Comparison of ENCODE assay signal across 31 cellular contexts in genomic region chr6:83490177-83490576, GRCh38. TPM values are rescaled to one million over a fixed set of nuclear protein-coding genes. Genes with fewer than 3 reads are reported as not detected.
"Had no signal": no experiment of that assay in that cellular context is flagged by ENCODE, and none has a peak within 500 bp of the region (broad histone marks: within the 10 kb centered on the region; RNA-seq: fewer than 3 reads in every experiment).

No MANE protein-coding gene starts in this region.

- H3K27ac ChIP-seq: body of pancreas, esophagus muscularis mucosa, foreskin keratinocyte, gastrocnemius medialis, heart left ventricle had no signal

- H3K27me3 Mint-ChIP-seq: activated CD4-positive, alpha-beta memory T cell treated with anti-CD3 and anti-CD28 coated beads for 36 hours; activated CD8-positive, alpha-beta memory T cell treated with anti-CD3 and anti-CD28 coated beads, Interleukin-2, amount 10 ng/mL, durations not matched to agents 7 days and 5 days; activated naive CD4-positive, alpha-beta T cell treated with anti-CD3 and anti-CD28 coated beads, Interleukin-2, amount 10 ng/mL, durations not matched to agents 7 days and 5 days; activated naive CD8-positive, alpha-beta T cell treated with anti-CD3 and anti-CD28 coated beads, Interleukin-2, amount 10 ng/mL, durations not matched to agents 7 days and 5 days; effector memory CD8-positive, alpha-beta T cell had no signal

- H3K36me3 ChIP-seq: esophagus muscularis mucosa, gastrocnemius medialis, heart left ventricle had no signal

- H3K4me1 Mint-ChIP-seq: activated CD8-positive, alpha-beta memory T cell treated with anti-CD3 and anti-CD28 coated beads, Interleukin-2, amount 10 ng/mL, durations not matched to agents 7 days and 5 days; activated naive CD4-positive, alpha-beta T cell treated with anti-CD3 and anti-CD28 coated beads, Interleukin-2, amount 10 ng/mL, durations not matched to agents 7 days and 5 days; activated naive CD8-positive, alpha-beta T cell treated with anti-CD3 and anti-CD28 coated beads, Interleukin-2, amount 10 ng/mL, durations not matched to agents 7 days and 5 days; WTC11 had no signal

- H3K4me3 ChIP-seq: body of pancreas, esophagus muscularis mucosa, gastrocnemius medialis, heart left ventricle had no signal

- H3K36me3 Mint-ChIP-seq: activated CD4-positive, alpha-beta memory T cell treated with anti-CD3 and anti-CD28 coated beads for 36 hours; activated CD8-positive, alpha-beta memory T cell treated with anti-CD3 and anti-CD28 coated beads, Interleukin-2, amount 10 ng/mL, durations not matched to agents 7 days and 5 days; activated naive CD4-positive, alpha-beta T cell treated with anti-CD3 and anti-CD28 coated beads, Interleukin-2, amount 10 ng/mL, durations not matched to agents 7 days and 5 days; activated naive CD4-positive, alpha-beta T cell treated with anti-CD3 and anti-CD28 coated beads, Interleukin-2, amount 50 U/mL, for 72 hours; activated naive CD8-positive, alpha-beta T cell treated with anti-CD3 and anti-CD28 coated beads, Interleukin-2, amount 10 ng/mL, durations not matched to agents 7 days and 5 days; WTC11 had no signal

- H3K9me3 Mint-ChIP-seq: activated CD4-positive, alpha-beta memory T cell treated with anti-CD3 and anti-CD28 coated beads for 36 hours; activated naive CD4-positive, alpha-beta T cell treated with anti-CD3 and anti-CD28 coated beads, Interleukin-2, amount 10 ng/mL, durations not matched to agents 7 days and 5 days; activated naive CD4-positive, alpha-beta T cell treated with anti-CD3 and anti-CD28 coated beads, Interleukin-2, amount 50 U/mL, for 72 hours; activated naive CD8-positive, alpha-beta T cell treated with anti-CD3 and anti-CD28 coated beads, Interleukin-2, amount 10 ng/mL, durations not matched to agents 7 days and 5 days; activated T-helper 1 cell treated with anti-CD3 and anti-CD28 coated beads, Interleukin-12 subunit alpha, Interleukin-12 subunit beta, Interleukin-2, Interleukin-4 antibody, amounts not matched to agents 30 ng/mL and 10 ng/mL and 1 ng/mL, durations not matched to agents 14 hours and 24 hours and 36 hours; effector memory CD8-positive, alpha-beta T cell; WTC11 had no signal

- H3K27me3 ChIP-seq: body of pancreas, esophagus muscularis mucosa, foreskin keratinocyte, gastrocnemius medialis, heart left ventricle had no signal

- DNase-seq: activated CD4-positive, alpha-beta memory T cell treated with anti-CD3 and anti-CD28 coated beads for 36 hours; activated CD4-positive, alpha-beta T cell treated with anti-CD3 and anti-CD28 coated beads for 48 hours; activated CD4-positive, alpha-beta T cell treated with anti-CD3 and anti-CD28 coated beads, Interleukin-2, amount 50 U/mL, for 1 hour; activated CD8-positive, alpha-beta memory T cell treated with anti-CD3 and anti-CD28 coated beads, Interleukin-2, amount 10 ng/mL, durations not matched to agents 7 days and 5 days; activated CD8-positive, alpha-beta memory T cell treated with anti-CD3 and anti-CD28 coated beads, Interleukin-2, amount 50 U/mL, for 4 hours; activated CD8-positive, alpha-beta T cell treated with anti-CD3 and anti-CD28 coated beads, Interleukin-2, amount 10 ng/mL, durations not matched to agents 7 days and 5 days; activated gamma-delta T cell; activated naive CD4-positive, alpha-beta T cell; activated naive CD4-positive, alpha-beta T cell treated with anti-CD3 and anti-CD28 coated beads, Interleukin-2, amount 10 ng/mL, durations not matched to agents 7 days and 5 days; activated naive CD8-positive, alpha-beta T cell treated with anti-CD3 and anti-CD28 coated beads, Interleukin-2, amount 10 ng/mL, durations not matched to agents 7 days and 5 days; activated T-cell treated with anti-CD3 and anti-CD28 coated beads, Interleukin-2, amount 50 U/mL, for 1 hour; activated T-cell treated with anti-CD3 and anti-CD28 coated beads, Interleukin-2, amount 50 U/mL, for 48 hours; aorta; body of pancreas; caudate nucleus; cortex of kidney; effector CD4-positive, alpha-beta T cell; effector memory CD8-positive, alpha-beta T cell; erythroblast; foreskin keratinocyte; gastrocnemius medialis; glutamatergic neuron; heart left ventricle; hypothalamus; T-helper 2 cell had no signal

- H3K4me3 Mint-ChIP-seq: activated CD4-positive, alpha-beta memory T cell treated with anti-CD3 and anti-CD28 coated beads for 36 hours; activated CD8-positive, alpha-beta memory T cell treated with anti-CD3 and anti-CD28 coated beads, Interleukin-2, amount 10 ng/mL, durations not matched to agents 7 days and 5 days; activated CD8-positive, alpha-beta T cell treated with anti-CD3 and anti-CD28 coated beads, Interleukin-2, amount 10 ng/mL, durations not matched to agents 7 days and 5 days; activated naive CD4-positive, alpha-beta T cell treated with anti-CD3 and anti-CD28 coated beads, Interleukin-2, amount 10 ng/mL, durations not matched to agents 7 days and 5 days; activated naive CD8-positive, alpha-beta T cell treated with anti-CD3 and anti-CD28 coated beads, Interleukin-2, amount 10 ng/mL, durations not matched to agents 7 days and 5 days; activated T-helper 1 cell treated with anti-CD3 and anti-CD28 coated beads, Interleukin-12 subunit alpha, Interleukin-12 subunit beta, Interleukin-2, Interleukin-4 antibody, amounts not matched to agents 30 ng/mL and 10 ng/mL and 1 ng/mL, durations not matched to agents 14 hours and 24 hours and 36 hours; effector memory CD8-positive, alpha-beta T cell; WTC11 had no signal

- H3K9me3 ChIP-seq: body of pancreas, esophagus muscularis mucosa, gastrocnemius medialis, heart left ventricle had no signal

- H3K27ac Mint-ChIP-seq: activated CD4-positive, alpha-beta memory T cell treated with anti-CD3 and anti-CD28 coated beads for 36 hours; activated CD8-positive, alpha-beta memory T cell treated with anti-CD3 and anti-CD28 coated beads, Interleukin-2, amount 10 ng/mL, durations not matched to agents 7 days and 5 days; activated CD8-positive, alpha-beta T cell treated with anti-CD3 and anti-CD28 coated beads, Interleukin-2, amount 10 ng/mL, durations not matched to agents 7 days and 5 days; activated naive CD4-positive, alpha-beta T cell treated with anti-CD3 and anti-CD28 coated beads, Interleukin-2, amount 10 ng/mL, durations not matched to agents 7 days and 5 days; activated naive CD4-positive, alpha-beta T cell treated with anti-CD3 and anti-CD28 coated beads, Interleukin-2, amount 50 U/mL, for 72 hours; activated naive CD8-positive, alpha-beta T cell treated with anti-CD3 and anti-CD28 coated beads, Interleukin-2, amount 10 ng/mL, durations not matched to agents 7 days and 5 days; activated T-helper 1 cell treated with anti-CD3 and anti-CD28 coated beads, Interleukin-12 subunit alpha, Interleukin-12 subunit beta, Interleukin-2, Interleukin-4 antibody, amounts not matched to agents 30 ng/mL and 10 ng/mL and 1 ng/mL, durations not matched to agents 14 hours and 24 hours and 36 hours; effector memory CD8-positive, alpha-beta T cell; WTC11 had no signal

- H3K4me1 ChIP-seq: body of pancreas, esophagus muscularis mucosa, gastrocnemius medialis, heart left ventricle had no signal

RNA-seq across cellular contexts. Expression of gene PRSS35, which starts 22.2 kb away (rescaled TPM):
- total RNA-seq: activated CD4-positive, alpha-beta memory T cell treated with anti-CD3 and anti-CD28 coated beads for 36 hours; activated CD8-positive, alpha-beta memory T cell treated with anti-CD3 and anti-CD28 coated beads, Interleukin-2, amount 10 ng/mL, durations not matched to agents 7 days and 5 days; activated CD8-positive, alpha-beta T cell treated with anti-CD3 and anti-CD28 coated beads, Interleukin-2, amount 10 ng/mL, durations not matched to agents 7 days and 5 days; activated naive CD4-positive, alpha-beta T cell treated with anti-CD3 and anti-CD28 coated beads, Interleukin-2, amount 50 U/mL, for 72 hours; activated T-helper 1 cell treated with anti-CD3 and anti-CD28 coated beads, Interleukin-12 subunit alpha, Interleukin-12 subunit beta, Interleukin-2, Interleukin-4 antibody, amounts not matched to agents 30 ng/mL and 10 ng/mL and 1 ng/mL, durations not matched to agents 14 hours and 24 hours and 36 hours; dermis microvascular lymphatic vessel endothelial cell; foreskin keratinocyte; T-helper 1 cell treated with Interleukin-12 subunit alpha and Interleukin-12 subunit beta and Interleukin-4 antibody, amounts not matched to agents 30 ng/mL and 1 ng/mL, for 36 hours had no signal
- polyA plus RNA-seq: foreskin keratinocyte had no signal

RNA-seq across cellular contexts. Expression of gene ME1, which starts 59.3 kb away (rescaled TPM):
- total RNA-seq: activated naive CD4-positive, alpha-beta T cell treated with anti-CD3 and anti-CD28 coated beads, Interleukin-2, amount 50 U/mL, for 72 hours; activated T-helper 1 cell treated with anti-CD3 and anti-CD28 coated beads, Interleukin-12 subunit alpha, Interleukin-12 subunit beta, Interleukin-2, Interleukin-4 antibody, amounts not matched to agents 30 ng/mL and 10 ng/mL and 1 ng/mL, durations not matched to agents 14 hours and 24 hours and 36 hours had no signal
